Comparison of ENCODE assay signal across 10 cellular contexts in genomic region chr4:173218411-173219125, GRCh38. TPM values are rescaled to one million over a fixed set of nuclear protein-coding genes. Genes with fewer than 3 reads are reported as not detected.
A peak's percentile ranks its signal among the peaks of the same experiment; 100 is the strongest.
DNase-seq lines count a peak whose midpoint lies in the region; ATAC-seq, FAIRE-seq and TF ChIP-seq lines count a peak whose summit lies in the region.
"Had no signal": no experiment of that assay in that cellular context is flagged by ENCODE, and none has a peak within 500 bp of the region (broad histone marks: within the 10 kb centered on the region; RNA-seq: fewer than 3 reads in every experiment).

No MANE protein-coding gene starts in this region.

- intact Hi-C loops in HepG2 (cut with micrococcal nuclease; ENCODE audit: unreplicated experiment): no loop called here

- H3K14ac ChIP-seq in mesenchymal stem cell (ENCODE audit: low read length in 2 of 2): no peak overlapping the region

- no peak overlapping the region for H2AK5ac ChIP-seq in mesenchymal stem cell (ENCODE audit: low read length, severe bottlenecking)

- in situ Hi-C loops in HepG2 (cut with HindIII; ENCODE audit: extremely low pct_ligation_motif_present, low pct_unique_long_range_greater_than_20kb): no loop called here

- no peak overlapping the region for H4K91ac ChIP-seq in mesenchymal stem cell (ENCODE audit: low read length)

- no peak overlapping the region for H3K4ac ChIP-seq in mesenchymal stem cell (ENCODE audit: low read depth in 1 of 2, low read length in 2 of 2)

- no peaks in the 10 kb centered on the region for H3K27me3 ChIP-seq in HUES64 (ENCODE audit: insufficient read depth, low read length)
- H3K27me3 ChIP-seq in astrocyte (ENCODE audit: insufficient read depth, low read length): no peaks in the 10 kb centered on the region
- no peaks in the 10 kb centered on the region for H3K27me3 ChIP-seq in mesenchymal stem cell (ENCODE audit: control insufficient read depth in 1 of 2, insufficient read depth in 1 of 2, low read length in 2 of 2)
- H3K27me3 ChIP-seq in HepG2 (ENCODE audit: control insufficient read depth in 1 of 2, insufficient read depth in 2 of 2, low read length in 2 of 2): no peaks in the 10 kb centered on the region

- FAIRE-seq in astrocyte (lab: Jason Lieb, UNC) (no peak), HepG2 (lab: Jason Lieb, UNC) (no peak)

- H3K36me3 ChIP-seq in HUES64 (ENCODE audit: insufficient read depth, low read length) (no peaks in the 10 kb centered on the region), astrocyte (ENCODE audit: insufficient read depth, low read length) (no peaks in the 10 kb centered on the region), mesenchymal stem cell (ENCODE audit: control insufficient read depth in 1 of 2, insufficient read depth in 2 of 2, low read depth in 1 of 2, low read length in 2 of 2) (peaks cover 0 to 4% of the 10 kb centered on the region in 2 experiments), HepG2 (replicated peaks in 1 of 2; ENCODE audit: control insufficient read depth in 1 of 2, insufficient read depth in 2 of 2, low read length in 2 of 2) (no peaks in the 10 kb centered on the region)

- H4K20me1 ChIP-seq in astrocyte (ENCODE audit: insufficient read depth, low read length) (peaks cover 4% of the 10 kb centered on the region), HepG2 (ENCODE audit: insufficient read depth, low read length) (no peaks in the 10 kb centered on the region)

- CTCF ChIA-PET in HepG2 (lab: Yijun Ruan, JAX; ENCODE audit: low intra/inter-chr PET ratio, low total read pairs): no interaction called here

- H3K23ac ChIP-seq in mesenchymal stem cell (ENCODE audit: low read length in 2 of 2): no peak overlapping the region

- peaks cover 36% of the 10 kb centered on the region for H3K4me1 ChIP-seq in HUES64 (ENCODE audit: insufficient read depth, low read length)
- peaks cover 33% of the 10 kb centered on the region for H3K4me1 ChIP-seq in astrocyte (ENCODE audit: insufficient read depth, low read length)
- peaks cover 4% of the 10 kb centered on the region for H3K4me1 ChIP-seq in mesenchymal stem cell (ENCODE audit: control insufficient read depth, insufficient read depth, low read depth, low read length)
- no peaks in the 10 kb centered on the region for H3K4me1 ChIP-seq in HepG2 (ENCODE audit: insufficient read depth, low read length)

- no peak for TF ChIP-seq CTCF in astrocyte (IDR thresholded peaks at IDR 0.05; ENCODE audit: insufficient read depth, low read depth, low read length)
- no peak for TF ChIP-seq CTCF in HepG2 (CRISPR knock-in tag; IDR thresholded peaks at IDR 0.05)

- H3K27ac ChIP-seq in HUES64 (ENCODE audit: low read depth, low read length) (peak overlapping the region; percentile 80), astrocyte (ENCODE audit: low read depth, low read length) (peak overlapping the region; percentile 60), mesenchymal stem cell (ENCODE audit: low read length, poor library complexity, severe bottlenecking) (peak overlapping the region; percentile 82), HepG2 (ENCODE audit: extremely low read length, insufficient read depth, low read length) (no peak overlapping the region)

- H2BK5ac ChIP-seq in mesenchymal stem cell (ENCODE audit: low read depth, low read length, poor library complexity, severe bottlenecking): no peak overlapping the region

- H2AFZ ChIP-seq in astrocyte (ENCODE audit: low read depth, low read length) (no peak overlapping the region), mesenchymal stem cell (ENCODE audit: low read depth, low read length) (no peak overlapping the region), HepG2 (ENCODE audit: low read length) (no peak overlapping the region)

- peaks cover 36% of the 10 kb centered on the region for H3K4me1 Mint-ChIP-seq in astrocyte (ENCODE audit: low read depth, unreplicated experiment)

- H3K4me3 ChIP-seq in HUES64 (ENCODE audit: low read length) (no peak overlapping the region), astrocyte (ENCODE audit: insufficient read depth, low read depth, low read length) (no peak overlapping the region), mesenchymal stem cell (ENCODE audit: insufficient read depth in 1 of 2, low read depth in 1 of 2, low read length in 2 of 2) (no peak overlapping the region), HepG2 (replicated peaks in 1 of 3; ENCODE audit: insufficient read depth in 1 of 3, low read depth in 2 of 3, low read length in 3 of 3) (no peak overlapping the region)

- H3K9ac ChIP-seq in HUES64 (ENCODE audit: low read depth, low read length) (peak overlapping the region; percentile 32; the same call in 1 of the 2 replicates), astrocyte (ENCODE audit: low read length) (peak overlapping the region; percentile 50), mesenchymal stem cell (ENCODE audit: low read length) (no peak overlapping the region), HepG2 (ENCODE audit: insufficient read depth, low read depth, low read length) (no peak overlapping the region)

- H3K4me3 Mint-ChIP-seq in astrocyte (ENCODE audit: unreplicated experiment): no peak overlapping the region
- H3K4me3 Mint-ChIP-seq: activated naive CD4-positive, alpha-beta T cell treated with anti-CD3 and anti-CD28 coated beads, Interleukin-2, amount 10 ng/mL, durations not matched to agents 7 days and 5 days had no signal

- H2BK120ac ChIP-seq in mesenchymal stem cell (ENCODE audit: low read depth, low read length): no peak overlapping the region

- H3K79me1 ChIP-seq in mesenchymal stem cell (replicated peaks; ENCODE audit: low read length, poor library complexity, severe bottlenecking): no peaks in the 10 kb centered on the region

- no TSS peak for BruUV-seq in HepG2 (replicated peaks; lab: Mats Ljungman, UMichigan)

- H4K8ac ChIP-seq in mesenchymal stem cell (ENCODE audit: low read length): no peak overlapping the region

- POLR2A ChIA-PET in HepG2 (lab: Yijun Ruan, JAX): no interaction called here

- H3K27me3 Mint-ChIP-seq in astrocyte (ENCODE audit: low read depth, unreplicated experiment): no peaks in the 10 kb centered on the region
- H3K27me3 Mint-ChIP-seq: activated naive CD4-positive, alpha-beta T cell treated with anti-CD3 and anti-CD28 coated beads, Interleukin-2, amount 10 ng/mL, durations not matched to agents 7 days and 5 days had no signal

- no peak overlapping the region for H2BK12ac ChIP-seq in mesenchymal stem cell (ENCODE audit: low read length in 2 of 2)

- no peak overlapping the region for H2BK15ac ChIP-seq in mesenchymal stem cell (ENCODE audit: low read depth, poor library complexity, severe bottlenecking)

- no peaks in the 10 kb centered on the region for H3K9me3 Mint-ChIP-seq in astrocyte (ENCODE audit: unreplicated experiment)
- H3K9me3 Mint-ChIP-seq: activated naive CD4-positive, alpha-beta T cell treated with anti-CD3 and anti-CD28 coated beads, Interleukin-2, amount 10 ng/mL, durations not matched to agents 7 days and 5 days had no signal

- no peaks in the 10 kb centered on the region for H3K36me3 Mint-ChIP-seq in astrocyte (ENCODE audit: low read depth, unreplicated experiment)
- H3K36me3 Mint-ChIP-seq: activated naive CD4-positive, alpha-beta T cell treated with anti-CD3 and anti-CD28 coated beads, Interleukin-2, amount 10 ng/mL, durations not matched to agents 7 days and 5 days had no signal

- H3K9me3 ChIP-seq in HUES64 (ENCODE audit: insufficient read depth, low read depth, low read length): no peaks in the 10 kb centered on the region
- no peaks in the 10 kb centered on the region for H3K9me3 ChIP-seq in astrocyte (ENCODE audit: insufficient read depth, low read depth, low read length)
- H3K9me3 ChIP-seq in mesenchymal stem cell (ENCODE audit: control insufficient read depth, low read length): no peaks in the 10 kb centered on the region
- no peaks in the 10 kb centered on the region for H3K9me3 ChIP-seq in HepG2 (ENCODE audit: low read length)

- H3K79me2 ChIP-seq in astrocyte (ENCODE audit: insufficient read depth, low read length): peaks cover 11% of the 10 kb centered on the region
- no peaks in the 10 kb centered on the region for H3K79me2 ChIP-seq in HepG2 (ENCODE audit: insufficient read depth, low read length)

- no peak overlapping the region for H3K18ac ChIP-seq in mesenchymal stem cell (ENCODE audit: low read depth in 1 of 2, low read length in 2 of 2)

- no peak for TF ChIP-seq POLR2A in HepG2 (IDR thresholded peaks at IDR 0.05; ENCODE audit: insufficient read depth in 1 of 2, low read depth in 2 of 2, low read length in 2 of 2)

- peak overlapping the region; percentile 79 for H3K27ac Mint-ChIP-seq in astrocyte (ENCODE audit: unreplicated experiment)
- H3K27ac Mint-ChIP-seq: activated naive CD4-positive, alpha-beta T cell treated with anti-CD3 and anti-CD28 coated beads, Interleukin-2, amount 10 ng/mL, durations not matched to agents 7 days and 5 days had no signal

- no peak for ATAC-seq in HG02678 (IDR thresholded peaks at IDR 0.05; ENCODE audit: unreplicated experiment)
- ATAC-seq in HepG2: no peak
- no peak for ATAC-seq in GM21447 (IDR thresholded peaks at IDR 0.05; ENCODE audit: unreplicated experiment)

- H3K4me2 ChIP-seq in astrocyte (ENCODE audit: low read length) (peak overlapping the region; percentile 64), mesenchymal stem cell (ENCODE audit: low read length, poor library complexity, severe bottlenecking) (peak overlapping the region; percentile 14), HepG2 (ENCODE audit: low read depth, low read length) (no peak overlapping the region)

- TF ChIP-seq RAD21 in HepG2 (CRISPR knock-in tag; IDR thresholded peaks at IDR 0.05): no peak

- DNase-seq in DMS 273 treated with DMSO at 0.1 percent for 48 hours (lab: John Stamatoyannopoulos, UW) (peak; percentile 18), astrocyte (ENCODE audit: low read depth) (peak; percentile 85), mesenchymal stem cell (peak; percentile 54), NCI-H524 treated with DMSO at 0.1 percent for 48 hours (lab: John Stamatoyannopoulos, UW) (no peak), HepG2 (ENCODE audit: low spot score) (no peak)
- DNase-seq: activated naive CD4-positive, alpha-beta T cell treated with anti-CD3 and anti-CD28 coated beads, Interleukin-2, amount 10 ng/mL, durations not matched to agents 7 days and 5 days; stimulated activated naive CD4-positive, alpha-beta T cell treated with Interleukin-2 at 50 U/mL for 16 hours had no signal

- TF ChIP-seq EP300 in HepG2 (IDR thresholded peaks at IDR 0.05; ENCODE audit: low read depth in 2 of 2, low read length in 2 of 2) (no peak), HepG2 (CRISPR knock-in tag; IDR thresholded peaks at IDR 0.05; ENCODE audit: borderline replicate concordance) (no peak)

RNA-seq across cellular contexts. Expression of gene GALNT7, which starts 50.0 kb away (rescaled TPM):
- 43.8 TPM for polyA plus RNA-seq in HUES64 (2013, experiment 1 of 2)
- 39.5 TPM for polyA plus RNA-seq in HUES64 (2013, experiment 2 of 2)
- total RNA-seq in astrocyte: 97.6 and 98.5 TPM in 2 replicates
- 20.9 TPM for polyA plus RNA-seq in mesenchymal stem cell (2013, experiment 1 of 2)
- polyA plus RNA-seq in mesenchymal stem cell (2013, experiment 2 of 2): 21.9 TPM
- total RNA-seq in HepG2 (2016; rRNA removed; fragmentation: Illumina TruSeq; extraction: Trizol): 0.13 TPM in 1 of 2 replicates, not detected in the other
- not detected in 2 replicates for total RNA-seq in HepG2 (2016; cell fraction: cytosol; rRNA removed; fragmentation: Illumina TruSeq; extraction: Trizol; ENCODE audit: low read depth)
- 0.09 and 0.12 TPM in 2 replicates for total RNA-seq in HepG2 (2016; cell fraction: insoluble cytoplasmic fraction; rRNA removed; fragmentation: Illumina TruSeq; extraction: Trizol)
- total RNA-seq in HepG2 (2016; cell fraction: membrane; rRNA removed; fragmentation: Illumina TruSeq; extraction: Trizol): not detected in 2 replicates
- total RNA-seq in HepG2 (2016; cell fraction: nucleus; rRNA removed; fragmentation: Illumina TruSeq; extraction: Trizol): 0.47 and 1.0 TPM in 2 replicates
- 0.07 and 0.08 TPM in 2 replicates for polyA plus RNA-seq in HepG2 (2011; rRNA removed)
- polyA plus RNA-seq in HepG2 (2011; cell fraction: cytosol; rRNA removed): 0.04 and 0.05 TPM in 2 replicates
- polyA plus RNA-seq in HepG2 (2011; cell fraction: nucleus; rRNA removed): 0.03 and 0.07 TPM in 2 replicates
- polyA plus RNA-seq in HepG2 (2012): 0.08 and 0.17 TPM in 2 replicates
- polyA plus RNA-seq in HepG2 (2016; cell fraction: cytosol; fragmentation: Illumina TruSeq; extraction: Trizol; ENCODE audit: low read depth): not detected in 2 replicates
- 0.09 and 0.14 TPM in 2 replicates for polyA plus RNA-seq in HepG2 (2016; cell fraction: insoluble cytoplasmic fraction; fragmentation: Illumina TruSeq; extraction: Trizol; ENCODE audit: low read depth)
- not detected in 2 replicates for polyA plus RNA-seq in HepG2 (2016; cell fraction: membrane; fragmentation: Illumina TruSeq; extraction: Trizol; ENCODE audit: low read depth)
- polyA plus RNA-seq in HepG2 (2016; cell fraction: nucleus; fragmentation: Illumina TruSeq; extraction: Trizol; ENCODE audit: insufficient read depth, low read depth): 0.17 and 0.26 TPM in 2 replicates
- polyA minus RNA-seq in HepG2 (2011; rRNA and poly(A)+ RNA removed; ENCODE audit: low replicate concordance): 0.04 and 21.5 TPM in 2 replicates
- 0.18 TPM in 1 of 2 replicates, not detected in the other for polyA minus RNA-seq in HepG2 (2011; cell fraction: cytosol; rRNA and poly(A)+ RNA removed)
- polyA minus RNA-seq in HepG2 (2011; cell fraction: nucleus; rRNA and poly(A)+ RNA removed): 0.37 and 0.39 TPM in 2 replicates

Comparison
In these comparisons a context has a peak if more than half of its experiments do, and no peak if none do; other contexts are left out.
1. DNase-seq: peak in DMS 273 treated with DMSO at 0.1 percent for 48 hours (single experiment), astrocyte (single experiment) and mesenchymal stem cell (single experiment); none in NCI-H524 treated with DMSO at 0.1 percent for 48 hours (single experiment) and HepG2 (single experiment).
2. H3K9ac ChIP-seq: peak in HUES64 (single experiment) and astrocyte (single experiment); none in mesenchymal stem cell (single experiment) and HepG2 (single experiment).
3. RNA of gene GALNT7, which starts 50.0 kb away (total RNA-seq): 97.6 to 98.5 TPM in astrocyte; 0.09 to 1.0 TPM in HepG2; every median in the first group is over 10 times any median in the second.